13 cellular contexts compared by ENCODE assay signal in the genomic region with DNA sequence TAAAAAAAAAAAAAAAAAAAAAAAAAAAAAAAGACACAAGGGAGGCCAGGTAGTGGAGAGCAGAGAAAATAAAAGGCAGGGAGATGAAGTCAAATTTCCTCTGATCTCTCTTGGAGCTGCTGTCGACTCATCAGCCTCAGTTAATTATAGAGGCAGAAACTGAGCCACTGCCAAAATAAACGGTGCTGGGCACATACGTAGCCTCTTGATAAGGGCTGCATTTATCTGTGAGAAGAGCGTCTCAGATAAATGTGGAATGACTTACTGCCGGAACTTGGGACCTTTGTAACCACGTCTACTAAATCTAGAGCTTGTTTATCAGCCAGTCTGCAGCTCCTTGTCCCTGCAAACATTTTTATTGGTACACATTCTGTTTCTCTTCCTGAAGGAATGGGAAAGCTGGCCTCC.
DNase-seq lines count a peak whose midpoint lies in the region; ATAC-seq, FAIRE-seq and TF ChIP-seq lines count a peak whose summit lies in the region.
"Had no signal": no experiment of that assay in that cellular context is flagged by ENCODE, and none has a peak within 500 bp of the region (broad histone marks: within the 10 kb centered on the region; RNA-seq: fewer than 3 reads in every experiment).

No MANE protein-coding gene starts in this region.

- DNase-seq in NCI-H146 (lab: John Stamatoyannopoulos, UW) (peak; percentile 9), NCI-H146 treated with DMSO at 0.1 percent for 48 hours (lab: John Stamatoyannopoulos, UW; ENCODE audit: unreplicated experiment) (no peak), amniotic epithelial cell (ENCODE audit: low read depth) (peak; percentile 95), thoracic aorta (ENCODE audit: low spot score) (no peak)
- DNase-seq in activated CD4-positive, alpha-beta T cell treated with anti-CD3 and anti-CD28 coated beads, Interleukin-2, amount 50 U/mL, for 1 hour: no peak
- no peak for DNase-seq in stimulated activated CD4-positive, alpha-beta T cell treated with anti-CD3 and anti-CD28 coated beads, Interleukin-2, amount 100 ng/mL, for 48 hours
- DNase-seq: ACHN; activated CD4-positive, alpha-beta memory T cell treated with anti-CD3 and anti-CD28 coated beads, Interleukin-2, amount 10 ng/mL, durations not matched to agents 7 days and 5 days; hypothalamus; Karpas-422 had no signal

- H3K4me1 ChIP-seq in thoracic aorta (ENCODE audit: control insufficient read depth in 1 of 2, low read depth in 2 of 2): peaks cover 10 to 34% of the 10 kb centered on the region in 2 donors

- no peaks in the 10 kb centered on the region for H3K27me3 ChIP-seq in thoracic aorta (replicated peaks; ENCODE audit: insufficient read depth)
- H3K27me3 ChIP-seq: ascending aorta had no signal

- H3K27ac ChIP-seq in thoracic aorta: peak overlapping the region; percentile 2 to 36

- TF ChIP-seq CTCF in thoracic aorta (IDR thresholded peaks at IDR 0.05): no peak

- peak; percentile 68 for FAIRE-seq in islet of Langerhans (lab: Jason Lieb, UNC)

- no peak overlapping the region for H3K4me3 ChIP-seq in thoracic aorta
- H3K4me3 ChIP-seq: ascending aorta had no signal

- H3K9me3 ChIP-seq in thoracic aorta: peaks cover 2% of the 10 kb centered on the region

- no peaks in the 10 kb centered on the region for H3K36me3 ChIP-seq in thoracic aorta
- H3K36me3 ChIP-seq: ascending aorta had no signal

- no peak for ATAC-seq in thoracic aorta (ENCODE audit: insufficient number of reproducible peaks, low FRiP score, low read depth)
- ATAC-seq in GM19467 (IDR thresholded peaks at IDR 0.05; ENCODE audit: unreplicated experiment): no peak

Comparison
In these comparisons a context has a peak if more than half of its experiments do, and no peak if none do; other contexts are left out.
1. DNase-seq: peak in NCI-H146 (single experiment) and amniotic epithelial cell (single experiment); none in NCI-H146 treated with DMSO at 0.1 percent for 48 hours (single experiment), thoracic aorta (single experiment), activated CD4-positive, alpha-beta T cell treated with anti-CD3 and anti-CD28 coated beads, Interleukin-2, amount 50 U/mL, for 1 hour (single experiment) and stimulated activated CD4-positive, alpha-beta T cell treated with anti-CD3 and anti-CD28 coated beads, Interleukin-2, amount 100 ng/mL, for 48 hours (0 of 2).